In the genomic region with DNA sequence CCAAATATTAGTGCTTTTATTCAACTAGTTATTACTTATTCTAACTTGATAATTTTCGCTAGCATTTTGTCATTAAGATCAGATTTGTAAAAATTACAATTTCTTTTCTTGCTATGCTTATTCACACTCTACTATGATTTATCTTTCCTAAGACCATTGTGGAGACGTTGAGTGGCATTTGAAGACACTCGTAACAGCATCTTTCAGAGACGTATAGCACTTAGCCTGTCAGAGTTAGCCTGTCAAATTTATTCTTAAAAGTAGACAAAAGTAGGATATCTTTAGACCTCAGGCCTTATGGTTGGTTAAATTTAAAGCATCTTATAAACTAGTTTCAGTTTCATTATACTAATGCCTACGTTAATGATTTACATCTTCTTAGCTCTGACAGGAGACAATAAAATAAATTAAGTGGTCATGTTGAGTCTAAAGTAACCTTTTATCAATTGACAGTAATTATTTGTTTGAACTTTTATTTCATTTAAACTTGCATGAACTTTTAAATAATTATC, we compare ENCODE assay signal across 25 cellular contexts.
DNase-seq lines count a peak whose midpoint lies in the region; ATAC-seq lines count a peak whose summit lies in the region.
"Had no signal": no experiment of that assay in that cellular context is flagged by ENCODE, and none has a peak within 500 bp of the region (broad histone marks: within the 10 kb centered on the region; RNA-seq: fewer than 3 reads in every experiment).

No MANE protein-coding gene starts in this region.

- DNase-seq in OCI-M1 (lab: John Stamatoyannopoulos, UW): peak; percentile 45
- DNase-seq in effector CD4-positive, alpha-beta T cell: no peak
- DNase-seq in NCI-H345 treated with DMSO at 0.1 percent for 48 hours (lab: John Stamatoyannopoulos, UW; ENCODE audit: unreplicated experiment): no peak
- no peak for DNase-seq in DMS79 (lab: John Stamatoyannopoulos, UW)
- DNase-seq: activated CD4-positive, alpha-beta memory T cell treated with anti-CD3 and anti-CD28 coated beads, Interleukin-2, amount 10 ng/mL, durations not matched to agents 7 days and 5 days; activated CD4-positive, CD25-positive, alpha-beta regulatory T cell treated with anti-CD3 and anti-CD28 coated beads, Interleukin-2, amount 50 U/mL, for 72 hours; activated gamma-delta T cell treated with Interleukin-2 at 50 U/mL for 16 hours; activated naive CD8-positive, alpha-beta T cell treated with anti-CD3 and anti-CD28 coated beads, Interleukin-2, amount 50 U/mL, for 24 hours; effector CD8-positive, alpha-beta T cell; erythroblast; GM23248; head of caudate nucleus; HFFc6; left colon; MV-4-11; NCI-H1694; NCI-H2171 treated with DMSO at 0.1 percent for 48 hours; NCI-H524 treated with DMSO at 0.1 percent for 48 hours; stimulated activated naive CD8-positive, alpha-beta T cell treated with anti-CD3 and anti-CD28 coated beads, Interleukin-15, amount 100 ng/mL, for 72 hours; T-cell; thyroid gland had no signal

- peak; percentile 73 for ATAC-seq in GM18907 (IDR thresholded peaks at IDR 0.05; ENCODE audit: unreplicated experiment)
- ATAC-seq in GM21825 (IDR thresholded peaks at IDR 0.05; ENCODE audit: unreplicated experiment): peak; percentile 74
- peak; percentile 71 for ATAC-seq in HG03175 (IDR thresholded peaks at IDR 0.05; ENCODE audit: unreplicated experiment)
- no peak for ATAC-seq in GM21717 (IDR thresholded peaks at IDR 0.05; ENCODE audit: unreplicated experiment)
- ATAC-seq: activated naive CD8-positive, alpha-beta T cell treated with anti-CD3 and anti-CD28 coated beads, Interleukin-2, amount 50 U/mL, for 24 hours; left colon; stimulated activated naive CD8-positive, alpha-beta T cell treated with anti-CD3 and anti-CD28 coated beads, Interleukin-15, amount 100 ng/mL, for 72 hours; T-cell had no signal
